ENCODE assay signal across 8 cellular contexts in the genomic region with DNA sequence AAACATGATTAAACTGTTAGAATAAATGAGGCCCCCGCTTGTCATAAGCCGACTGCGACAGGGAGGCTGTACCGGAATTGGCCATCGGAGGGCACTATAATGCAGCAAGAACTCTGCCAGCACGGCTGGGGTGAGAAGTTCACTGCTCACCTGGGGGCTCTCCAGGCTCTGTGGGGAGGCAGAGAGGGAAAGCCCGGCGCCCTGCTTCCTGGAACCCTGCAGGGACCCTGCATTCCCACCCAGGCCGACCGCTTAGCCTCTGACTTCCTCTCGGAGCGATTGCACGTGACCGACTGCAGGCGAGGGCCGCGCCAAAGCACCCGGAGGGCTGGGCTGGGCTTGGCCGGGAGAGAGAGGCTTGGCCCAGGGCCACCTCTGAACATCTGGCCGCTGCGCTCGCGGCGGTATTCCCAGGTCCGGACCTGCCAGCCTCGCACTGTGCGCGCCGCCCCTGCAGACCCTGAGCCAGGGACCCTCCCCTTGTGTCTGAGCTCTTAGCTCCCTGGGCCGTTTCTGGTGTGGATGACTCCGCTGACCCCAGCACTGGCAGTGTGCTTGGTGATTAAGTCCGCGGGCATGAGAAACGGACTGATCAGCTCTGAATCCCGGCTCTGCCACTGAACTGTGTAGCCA. TPM values are rescaled to one million over a fixed set of nuclear protein-coding genes. Genes with fewer than 3 reads are reported as not detected.
DNase-seq lines count a peak whose midpoint lies in the region; ATAC-seq and TF ChIP-seq lines count a peak whose summit lies in the region.

No MANE protein-coding gene starts in this region.

- peak overlapping the region; percentile 61 for H3K4me3 ChIP-seq in Karpas-422 (ENCODE audit: low read length)

- peak overlapping the region; percentile 51 to 66 (median 65) for H3K4me3 Mint-ChIP-seq in nephron

- H3K4me1 Mint-ChIP-seq in nephron: peaks cover 9% of the 10 kb centered on the region

- H4K20me1 ChIP-seq in Karpas-422 (ENCODE audit: insufficient read depth, low read depth, low read length): no peaks in the 10 kb centered on the region

- H3K4me1 ChIP-seq in Karpas-422 (ENCODE audit: low read length): peaks cover 14% of the 10 kb centered on the region

- H3K36me3 ChIP-seq in Karpas-422 (ENCODE audit: insufficient read depth, low read length): no peaks in the 10 kb centered on the region

- peak overlapping the region; percentile 57 for H3K9ac ChIP-seq in Karpas-422 (ENCODE audit: low read length)

- H3K36me3 Mint-ChIP-seq in nephron (ENCODE audit: low read depth): no peaks in the 10 kb centered on the region

- peak; percentile 85 for ATAC-seq in GM21825 (IDR thresholded peaks at IDR 0.05; ENCODE audit: unreplicated experiment)

- no peaks in the 10 kb centered on the region for H3K9me3 Mint-ChIP-seq in nephron

- no peak overlapping the region for H3K27ac ChIP-seq in Karpas-422 (ENCODE audit: low read length)

- DNase-seq in DMS79 treated with DMSO at 0.1 percent for 48 hours (lab: John Stamatoyannopoulos, UW) (peak; percentile 91), Karpas-422 (peak; percentile 91), activated T-helper 1 cell treated with Interleukin-2 at 50 U/mL for 16 hours (ENCODE audit: low read depth) (peak; percentile 71), fibroblast of peridontal ligament (ENCODE audit: extremely low read depth) (peak; percentile 70)
- DNase-seq in stimulated activated naive CD4-positive, alpha-beta T cell (lab: John Stamatoyannopoulos, UW): peak; percentile 44 to 81 (median 69)

- no peaks in the 10 kb centered on the region for H3K27me3 ChIP-seq in Karpas-422 (ENCODE audit: low read length)

- H3K9me2 ChIP-seq in Karpas-422 (replicated peaks; ENCODE audit: insufficient read depth, low read length): no peaks in the 10 kb centered on the region

- no peaks in the 10 kb centered on the region for H3K79me2 ChIP-seq in Karpas-422 (ENCODE audit: low read length)

- H3K27ac Mint-ChIP-seq in nephron: peak overlapping the region in 1 of 3 experiments; percentile 18

- H2AFZ ChIP-seq in Karpas-422 (ENCODE audit: low read length): peak overlapping the region; percentile 84

- peak; percentile 89 to 94 (median 90) for TF ChIP-seq CTCF in nephron (IDR thresholded peaks at IDR 0.05; ENCODE audit: unreplicated experiment in 3 of 3)

- peaks cover 8% of the 10 kb centered on the region for H3K27me3 Mint-ChIP-seq in nephron (ENCODE audit: low read depth)

- H3K4me2 ChIP-seq in Karpas-422 (ENCODE audit: low read depth, low read length, poor library complexity, severe bottlenecking): peak overlapping the region; percentile 79

- H3K9me3 ChIP-seq in Karpas-422 (ENCODE audit: low read length): no peaks in the 10 kb centered on the region

TF ChIP-seq in PFSK-1, 5 proteins besides CTCF, POLR2A, EP300 and RAD21:
- TF ChIP-seq POLR2AphosphoS5 (IDR thresholded peaks at IDR 0.05; ENCODE audit: low read depth, low read length) (no peak), TAF1 (IDR thresholded peaks at IDR 0.05; ENCODE audit: borderline replicate concordance, insufficient read depth, low read length) (no peak), SIN3A (IDR thresholded peaks at IDR 0.05; ENCODE audit: borderline replicate concordance, insufficient read depth, low read length) (no peak), FOXP2 (optimal IDR thresholded peaks at IDR 0.05; ENCODE audit: borderline replicate concordance, extremely low read depth, extremely low read length, insufficient read depth) (peak; percentile 72)
- TF ChIP-seq, protein P1, sequence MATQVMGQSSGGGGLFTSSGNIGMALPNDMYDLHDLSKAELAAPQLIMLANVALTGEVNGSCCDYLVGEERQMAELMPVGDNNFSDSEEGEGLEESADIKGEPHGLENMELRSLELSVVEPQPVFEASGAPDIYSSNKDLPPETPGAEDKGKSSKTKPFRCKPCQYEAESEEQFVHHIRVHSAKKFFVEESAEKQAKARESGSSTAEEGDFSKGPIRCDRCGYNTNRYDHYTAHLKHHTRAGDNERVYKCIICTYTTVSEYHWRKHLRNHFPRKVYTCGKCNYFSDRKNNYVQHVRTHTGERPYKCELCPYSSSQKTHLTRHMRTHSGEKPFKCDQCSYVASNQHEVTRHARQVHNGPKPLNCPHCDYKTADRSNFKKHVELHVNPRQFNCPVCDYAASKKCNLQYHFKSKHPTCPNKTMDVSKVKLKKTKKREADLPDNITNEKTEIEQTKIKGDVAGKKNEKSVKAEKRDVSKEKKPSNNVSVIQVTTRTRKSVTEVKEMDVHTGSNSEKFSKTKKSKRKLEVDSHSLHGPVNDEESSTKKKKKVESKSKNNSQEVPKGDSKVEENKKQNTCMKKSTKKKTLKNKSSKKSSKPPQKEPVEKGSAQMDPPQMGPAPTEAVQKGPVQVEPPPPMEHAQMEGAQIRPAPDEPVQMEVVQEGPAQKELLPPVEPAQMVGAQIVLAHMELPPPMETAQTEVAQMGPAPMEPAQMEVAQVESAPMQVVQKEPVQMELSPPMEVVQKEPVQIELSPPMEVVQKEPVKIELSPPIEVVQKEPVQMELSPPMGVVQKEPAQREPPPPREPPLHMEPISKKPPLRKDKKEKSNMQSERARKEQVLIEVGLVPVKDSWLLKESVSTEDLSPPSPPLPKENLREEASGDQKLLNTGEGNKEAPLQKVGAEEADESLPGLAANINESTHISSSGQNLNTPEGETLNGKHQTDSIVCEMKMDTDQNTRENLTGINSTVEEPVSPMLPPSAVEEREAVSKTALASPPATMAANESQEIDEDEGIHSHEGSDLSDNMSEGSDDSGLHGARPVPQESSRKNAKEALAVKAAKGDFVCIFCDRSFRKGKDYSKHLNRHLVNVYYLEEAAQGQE (IDR thresholded peaks at IDR 0.05; ENCODE audit: insufficient read depth in 1 of 2, low read depth in 2 of 2, low read length in 2 of 2): 0 out of 4 replicates have a peak, but pooled peaks of 1 of the 2 experiments have one; percentile 19
TF ChIP-seq in PFSK-1: peak in this region for 2.

RNA-seq across cellular contexts. Expression of gene DRD3, which starts 26.2 kb away (rescaled TPM):
- not detected in 2 replicates for total RNA-seq in Karpas-422 (2014; rRNA removed; shearing (Covaris generic); ENCODE audit: low replicate concordance)
- not detected for polyA plus RNA-seq in PFSK-1 (2012; ENCODE audit: insufficient read length, low read depth)
